ENCODE assay signal across 1 cellular context in genomic region chr11:60855726-60856633, GRCh38.
TF ChIP-seq lines count a peak whose summit lies in the region.

TSS of gene PTGDR2 (minus strand) at chr11:60855950. CDS start at chr11:60853722, 2,228 bp downstream.

TF ChIP-seq in HepG2, 621 proteins besides CTCF, POLR2A, EP300 and RAD21 (continued from another document and continues in another):
- TF ChIP-seq DZIP1 (CRISPR knock-in tag; IDR thresholded peaks at IDR 0.05) (no peak), ZBTB20 (CRISPR knock-in tag; IDR thresholded peaks at IDR 0.05; ENCODE audit: borderline replicate concordance, low read depth) (no peak), YEATS2 (CRISPR knock-in tag; IDR thresholded peaks at IDR 0.05; ENCODE audit: borderline replicate concordance) (no peak), ZNF343 (CRISPR knock-in tag; IDR thresholded peaks at IDR 0.05) (no peak), ZNF318 (CRISPR knock-in tag; IDR thresholded peaks at IDR 0.05) (no peak), ZNF142 (CRISPR knock-in tag; IDR thresholded peaks at IDR 0.05) (no peak), SMC3 (IDR thresholded peaks at IDR 0.05; ENCODE audit: low read length) (no peak), SMAD3 (CRISPR knock-in tag; IDR thresholded peaks at IDR 0.05) (no peak), SSRP1 (CRISPR knock-in tag; IDR thresholded peaks at IDR 0.05) (no peak), ZHX2 (IDR thresholded peaks at IDR 0.05; ENCODE audit: low read depth) (no peak), ZHX2 (CRISPR knock-in tag; IDR thresholded peaks at IDR 0.05; ENCODE audit: borderline replicate concordance) (no peak), MYPOP (CRISPR knock-in tag; IDR thresholded peaks at IDR 0.05) (no peak; the same call in 1 of the 2 replicates), SRSF4 (IDR thresholded peaks at IDR 0.05; ENCODE audit: low read depth, low read length, poor library complexity, severe bottlenecking) (no peak), MLLT10 (CRISPR knock-in tag; IDR thresholded peaks at IDR 0.05) (no peak), SAFB2 (CRISPR knock-in tag; IDR thresholded peaks at IDR 0.05; ENCODE audit: borderline replicate concordance, low read depth) (no peak), FOXP4 (CRISPR knock-in tag; IDR thresholded peaks at IDR 0.05) (peak; percentile 53; the same call in 1 of the 2 replicates), E2F2 (CRISPR knock-in tag; IDR thresholded peaks at IDR 0.05; ENCODE audit: borderline replicate concordance) (no peak), BCL6 (CRISPR knock-in tag; IDR thresholded peaks at IDR 0.05) (peak; percentile 12), MAF1 (CRISPR knock-in tag; IDR thresholded peaks at IDR 0.05; ENCODE audit: borderline replicate concordance) (no peak), FOSL1 (CRISPR knock-in tag; IDR thresholded peaks at IDR 0.05; ENCODE audit: borderline replicate concordance) (no peak), POLR2G (IDR thresholded peaks at IDR 0.05; ENCODE audit: low read depth, low read length) (no peak), ZBTB38 (CRISPR knock-in tag; IDR thresholded peaks at IDR 0.05) (0 out of 2 replicates have a peak, but pooled peaks have one; percentile 27), ZSCAN20 (CRISPR knock-in tag; IDR thresholded peaks at IDR 0.05; ENCODE audit: borderline replicate concordance) (no peak), ZNF3 (CRISPR knock-in tag; IDR thresholded peaks at IDR 0.05) (0 out of 2 replicates have a peak, but pooled peaks have one; percentile 48)
